Comparison of ENCODE assay signal across 8 cellular contexts in genomic region chr18:31942999-31943894, GRCh38. TPM values are rescaled to one million over a fixed set of nuclear protein-coding genes. Genes with fewer than 3 reads are reported as not detected.
DNase-seq lines count a peak whose midpoint lies in the region; ATAC-seq and TF ChIP-seq lines count a peak whose summit lies in the region.

A gene with protein sequence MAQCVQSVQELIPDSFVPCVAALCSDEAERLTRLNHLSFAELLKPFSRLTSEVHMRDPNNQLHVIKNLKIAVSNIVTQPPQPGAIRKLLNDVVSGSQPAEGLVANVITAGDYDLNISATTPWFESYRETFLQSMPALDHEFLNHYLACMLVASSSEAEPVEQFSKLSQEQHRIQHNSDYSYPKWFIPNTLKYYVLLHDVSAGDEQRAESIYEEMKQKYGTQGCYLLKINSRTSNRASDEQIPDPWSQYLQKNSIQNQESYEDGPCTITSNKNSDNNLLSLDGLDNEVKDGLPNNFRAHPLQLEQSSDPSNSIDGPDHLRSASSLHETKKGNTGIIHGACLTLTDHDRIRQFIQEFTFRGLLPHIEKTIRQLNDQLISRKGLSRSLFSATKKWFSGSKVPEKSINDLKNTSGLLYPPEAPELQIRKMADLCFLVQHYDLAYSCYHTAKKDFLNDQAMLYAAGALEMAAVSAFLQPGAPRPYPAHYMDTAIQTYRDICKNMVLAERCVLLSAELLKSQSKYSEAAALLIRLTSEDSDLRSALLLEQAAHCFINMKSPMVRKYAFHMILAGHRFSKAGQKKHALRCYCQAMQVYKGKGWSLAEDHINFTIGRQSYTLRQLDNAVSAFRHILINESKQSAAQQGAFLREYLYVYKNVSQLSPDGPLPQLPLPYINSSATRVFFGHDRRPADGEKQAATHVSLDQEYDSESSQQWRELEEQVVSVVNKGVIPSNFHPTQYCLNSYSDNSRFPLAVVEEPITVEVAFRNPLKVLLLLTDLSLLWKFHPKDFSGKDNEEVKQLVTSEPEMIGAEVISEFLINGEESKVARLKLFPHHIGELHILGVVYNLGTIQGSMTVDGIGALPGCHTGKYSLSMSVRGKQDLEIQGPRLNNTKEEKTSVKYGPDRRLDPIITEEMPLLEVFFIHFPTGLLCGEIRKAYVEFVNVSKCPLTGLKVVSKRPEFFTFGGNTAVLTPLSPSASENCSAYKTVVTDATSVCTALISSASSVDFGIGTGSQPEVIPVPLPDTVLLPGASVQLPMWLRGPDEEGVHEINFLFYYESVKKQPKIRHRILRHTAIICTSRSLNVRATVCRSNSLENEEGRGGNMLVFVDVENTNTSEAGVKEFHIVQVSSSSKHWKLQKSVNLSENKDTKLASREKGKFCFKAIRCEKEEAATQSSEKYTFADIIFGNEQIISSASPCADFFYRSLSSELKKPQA (N-terminal part only) (minus strand): TSS chr18:31943128. CDS start chr18:31942764, 364 bp downstream.

- H3K36me3 Mint-ChIP-seq in GM23338 (ENCODE audit: low read depth), result peaks cover 6% of the 10 kb centered on the region; the same call in 2 of the 3 replicates
- H3K36me3 Mint-ChIP-seq in activated T-helper 17 cell treated with anti-CD3 and anti-CD28 coated beads, Interleukin-2, amount 50 U/mL, for 72 hours (ENCODE audit: low read depth), result peaks cover 29% of the 10 kb centered on the region
- H3K36me3 Mint-ChIP-seq in natural killer cell, result no peaks in the 10 kb centered on the region

- DNase-seq in EL, result peak; percentile 99
- DNase-seq in GM23338 (ENCODE audit: low spot score), result peak; percentile 100
- DNase-seq in LHCN-M2 (ENCODE audit: low read depth), result peak; percentile 98
- peak; percentile 99 for DNase-seq in RPMI8226
- peak; percentile 97 for DNase-seq in fibroblast of mammary gland (ENCODE audit: low read depth)
- DNase-seq in natural killer cell, result peak; percentile 85
- peak; percentile 88 for DNase-seq in stimulated activated naive CD4-positive, alpha-beta T cell treated with Interleukin-2 at 50 U/mL for 16 hours (lab: John Stamatoyannopoulos, UW)

- H4K20me1 ChIP-seq in GM23338 (replicated peaks; ENCODE audit: insufficient read depth), result peaks cover 11% of the 10 kb centered on the region; the same call in 1 of the 2 replicates

- intact Hi-C loops in natural killer cell (cut with micrococcal nuclease), result loop anchor here (1.0 to 5.0 kb wide), 5 partner anchors 75 to 529 kb away; partner anchors contain the start of genes GAREM1 and RNF125

- H3K27me3 ChIP-seq in GM23338 (ENCODE audit: insufficient read depth), result no peaks in the 10 kb centered on the region

- ATAC-seq in GM23338 (peak; percentile 90), natural killer cell (peak; percentile 82 to 93 (median 83))
- ATAC-seq in activated T-helper 17 cell treated with anti-CD3 and anti-CD28 coated beads, Interleukin-2, amount 50 U/mL, for 72 hours (replicated peaks), result peak; percentile 81

- peaks cover 67% of the 10 kb centered on the region for H3K79me2 ChIP-seq in GM23338 (replicated peaks; ENCODE audit: insufficient read depth)

- peak within 1 kb of the TSS; percentile 91 for H3K4me3 ChIP-seq in GM23338
- H3K4me3 ChIP-seq in fibroblast of mammary gland (ENCODE audit: control insufficient read depth, low read depth, low read length), result peak within 1 kb of the TSS; percentile 92

- H3K4me3 Mint-ChIP-seq in GM23338 (peak within 1 kb of the TSS; percentile 100), natural killer cell (peak within 1 kb of the TSS; percentile 99)
- H3K4me3 Mint-ChIP-seq in activated T-helper 17 cell treated with anti-CD3 and anti-CD28 coated beads, Interleukin-2, amount 50 U/mL, for 72 hours, result peak within 1 kb of the TSS; percentile 94

- H3K4me1 ChIP-seq in GM23338 (ENCODE audit: insufficient read depth), result peaks cover 29% of the 10 kb centered on the region

- TF ChIP-seq CTCF in GM23338 (conservative IDR thresholded peaks at IDR 0.05; ENCODE audit: low read depth in 2 of 2) (peak in 1 of 2 experiments; percentile 38; a peak in 2 of 4 replicates), fibroblast of mammary gland (conservative IDR thresholded peaks at IDR 0.05; ENCODE audit: control insufficient read depth, insufficient read depth, low read depth, low read length) (no peak), natural killer cell (IDR thresholded peaks at IDR 0.05) (no peak)

- no peaks in the 10 kb centered on the region for H3K36me3 ChIP-seq in GM23338 (ENCODE audit: insufficient read depth)

- H3K9me3 Mint-ChIP-seq in GM23338 (peaks cover 7% of the 10 kb centered on the region), natural killer cell (no peaks in the 10 kb centered on the region)
- H3K9me3 Mint-ChIP-seq in activated T-helper 17 cell treated with anti-CD3 and anti-CD28 coated beads, Interleukin-2, amount 50 U/mL, for 72 hours, result no peaks in the 10 kb centered on the region

- no peaks in the 10 kb centered on the region for H3K9me2 ChIP-seq in GM23338 (ENCODE audit: insufficient read depth)

- peak within 1 kb of the TSS; percentile 96 for H3K27ac ChIP-seq in GM23338 (ENCODE audit: low read depth)

- H3K4me2 ChIP-seq in GM23338, result peak within 1 kb of the TSS; percentile 93

- H3K27ac Mint-ChIP-seq in GM23338, result peak within 1 kb of the TSS; percentile 100
- peak within 1 kb of the TSS; percentile 97 for H3K27ac Mint-ChIP-seq in activated T-helper 17 cell treated with anti-CD3 and anti-CD28 coated beads, Interleukin-2, amount 50 U/mL, for 72 hours
- H3K27ac Mint-ChIP-seq in natural killer cell, result peak within 1 kb of the TSS; percentile 95 to 99

- H2AFZ ChIP-seq in GM23338, result peak within 1 kb of the TSS; percentile 72; the same call in 1 of the 2 replicates

- H3K27me3 Mint-ChIP-seq in GM23338 (ENCODE audit: insufficient read depth, low read depth, poor library complexity) (peaks cover 2% of the 10 kb centered on the region), natural killer cell (ENCODE audit: low read depth in 2 of 2) (peaks cover 0 to 2% of the 10 kb centered on the region in 2 donors)
- no peaks in the 10 kb centered on the region for H3K27me3 Mint-ChIP-seq in activated T-helper 17 cell treated with anti-CD3 and anti-CD28 coated beads, Interleukin-2, amount 50 U/mL, for 72 hours

- no peaks in the 10 kb centered on the region; the same call in 1 of the 2 replicates for H3F3A ChIP-seq in GM23338 (replicated peaks; ENCODE audit: low read depth)

- H3K4me1 Mint-ChIP-seq in GM23338 (peaks cover 26% of the 10 kb centered on the region), natural killer cell (peaks cover 44 to 48% of the 10 kb centered on the region in 2 donors)
- peaks cover 29% of the 10 kb centered on the region for H3K4me1 Mint-ChIP-seq in activated T-helper 17 cell treated with anti-CD3 and anti-CD28 coated beads, Interleukin-2, amount 50 U/mL, for 72 hours

TF ChIP-seq in GM23338, 12 proteins besides CTCF, POLR2A, EP300 and RAD21:
- peak; percentile 59 for TF ChIP-seq ETS1 (IDR thresholded peaks at IDR 0.05)
- TF ChIP-seq JUNB (IDR thresholded peaks at IDR 0.05; ENCODE audit: unreplicated experiment), result no peak
- no peak for TF ChIP-seq REST (IDR thresholded peaks at IDR 0.05; ENCODE audit: unreplicated experiment)
- TF ChIP-seq CREB1 (CRISPR knock-in tag; IDR thresholded peaks at IDR 0.05; ENCODE audit: low read depth), result peak; percentile 68
- TF ChIP-seq EZH2phosphoT487 (IDR thresholded peaks at IDR 0.05; ENCODE audit: unreplicated experiment), result no peak
- TF ChIP-seq POLR2AphosphoS5 (IDR thresholded peaks at IDR 0.05; ENCODE audit: low read depth), result peak; percentile 96
- no peak for TF ChIP-seq ZNF331 (CRISPR knock-in tag; IDR thresholded peaks at IDR 0.05; ENCODE audit: low read depth)
TF ChIP-seq in GM23338: peak in this region for 3.

RNA-seq across cellular contexts. Expression of the gene that starts here (rescaled TPM):
- total RNA-seq in GM23338 (2014; rRNA removed; shearing (Covaris generic)), result 45.5 and 66.2 TPM in 2 replicates
- 20.1 and 27.2 TPM in 2 replicates for polyA plus RNA-seq in GM23338 (2016; fragmentation: Nextera tagmentation; extraction: Ambion mirVana)
- total RNA-seq in LHCN-M2 (2014; rRNA removed), result 27.7 and 29.4 TPM in 2 replicates
- polyA plus RNA-seq in LHCN-M2 (2012), result 7.3 TPM
- total RNA-seq in activated T-helper 17 cell treated with anti-CD3 and anti-CD28 coated beads, Interleukin-2, amount 50 U/mL, for 72 hours, result 10 to 100 TPM; 30.6 to 36.5 TPM
- total RNA-seq in natural killer cell, result 10 to 100 TPM; 38.5 to 51.2 (median 41.4) TPM

Comparison
In these comparisons a context has a peak if more than half of its experiments do, and no peak if none do; other contexts are left out.
1. Peak in every context shown above with its lines: DNase-seq, ATAC-seq, H3K4me3 ChIP-seq and H3K27ac ChIP-seq.